Comparison of ENCODE assay signal across 1 cellular context in genomic region chr1:22711591-22712501, GRCh38.
TF ChIP-seq lines count a peak whose summit lies in the region.

No MANE protein-coding gene starts in this region.

TF ChIP-seq in IMR-90, 13 proteins besides CTCF, POLR2A, EP300 and RAD21 (continued from another document):
- TF ChIP-seq SMC3 (IDR thresholded peaks at IDR 0.05; ENCODE audit: low read depth, low read length) (no peak), RCOR1 (IDR thresholded peaks at IDR 0.05; ENCODE audit: insufficient replicate concordance, low read length) (no peak)
